In the genomic region with DNA sequence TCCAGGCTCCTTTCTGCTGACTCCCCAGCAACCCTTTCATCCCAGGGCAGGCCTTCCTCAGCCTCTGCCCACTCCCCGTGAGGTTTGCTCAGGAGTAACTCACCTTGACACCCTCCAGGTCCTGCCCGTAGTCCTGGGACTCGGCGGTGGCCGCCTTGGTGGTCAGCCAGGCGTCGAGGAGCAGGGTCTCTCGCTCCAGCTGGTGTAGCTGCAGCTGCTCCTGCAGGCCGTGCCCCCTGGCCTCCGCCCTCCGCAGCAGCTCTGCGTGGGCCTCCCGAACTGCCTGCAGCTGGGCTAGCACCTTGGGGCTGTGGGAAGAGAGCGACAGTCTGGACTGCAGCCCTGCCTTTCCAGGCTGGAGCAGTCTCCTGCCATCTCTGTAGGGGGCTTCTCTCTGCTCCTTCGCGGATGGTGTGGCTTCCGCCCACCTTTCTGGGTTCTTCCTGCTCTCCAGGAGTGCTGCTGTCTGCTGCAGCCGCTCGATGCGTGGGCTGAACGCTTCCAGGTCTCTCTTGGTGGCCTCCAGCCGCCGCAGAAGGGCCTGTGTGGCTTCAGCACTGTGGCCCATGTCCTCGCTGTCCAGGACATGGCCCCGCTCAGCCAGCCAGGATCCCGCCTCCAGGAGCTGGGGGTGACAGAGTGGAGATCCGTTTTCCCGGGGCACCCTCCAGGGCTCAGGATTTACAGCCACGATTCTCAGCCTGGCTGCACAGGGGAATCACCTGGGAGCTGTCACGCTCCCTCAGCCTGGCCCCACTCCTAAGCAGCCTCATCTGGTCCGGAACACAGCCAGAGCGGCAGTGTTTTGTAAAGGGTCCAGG, we compare ENCODE assay signal across 20 cellular contexts. TPM values are rescaled to one million over a fixed set of nuclear protein-coding genes. Genes with fewer than 3 reads are reported as not detected.
A peak's percentile ranks its signal among the peaks of the same experiment; 100 is the strongest.
DNase-seq lines count a peak whose midpoint lies in the region; ATAC-seq, FAIRE-seq and TF ChIP-seq lines count a peak whose summit lies in the region.
"Had no signal": no experiment of that assay in that cellular context is flagged by ENCODE, and none has a peak within 500 bp of the region (broad histone marks: within the 10 kb centered on the region; RNA-seq: fewer than 3 reads in every experiment).

No MANE protein-coding gene starts in this region.

- no peak overlapping the region for H4K91ac ChIP-seq in H1 (replicated peaks; ENCODE audit: insufficient read length, low read length)

- H3K36me3 ChIP-seq in BLaER1 (no peaks in the 10 kb centered on the region), HUES6 (ENCODE audit: control insufficient read depth, insufficient read depth, low read length) (no peaks in the 10 kb centered on the region), H1 (ENCODE audit: control insufficient read depth in 2 of 4, insufficient read depth in 4 of 4, low read length in 3 of 4) (no peaks in the 10 kb centered on the region)

- peaks cover 22% of the 10 kb centered on the region for H3K4me1 Mint-ChIP-seq in neural crest cell

- H3K23me2 ChIP-seq in H1 (ENCODE audit: low read depth, low read length): 0 out of 2 replicates have a peak, but pooled peaks cover 2% of the 10 kb centered on the region

- no peak overlapping the region for H4K5ac ChIP-seq in H1 (ENCODE audit: insufficient read length, low read depth, low read length)

- H3K27me3 ChIP-seq in BLaER1 (peaks cover 8% of the 10 kb centered on the region), HUES6 (ENCODE audit: control insufficient read depth, insufficient read depth, low read length) (no peaks in the 10 kb centered on the region), H1 (replicated peaks in 1 of 4; ENCODE audit: control insufficient read depth in 3 of 4, extremely low read depth in 1 of 4, insufficient read depth in 3 of 4, low read length in 3 of 4) (no peaks in the 10 kb centered on the region; a peak in 1 of 7 replicates)

- no peaks in the 10 kb centered on the region for H3K27me3 Mint-ChIP-seq in neural crest cell (ENCODE audit: low read depth)
- H3K27me3 Mint-ChIP-seq: B cell; CD4-positive, alpha-beta T cell had no signal

- H2AK5ac ChIP-seq in H1 (ENCODE audit: low read depth, low read length): no peak overlapping the region

- no peak overlapping the region for H3K23ac ChIP-seq in H1 (ENCODE audit: insufficient read length)

- TF ChIP-seq CTCF in H1 (IDR thresholded peaks at IDR 0.05; ENCODE audit: control extremely low read depth in 1 of 3, insufficient read depth in 1 of 3, low read depth in 1 of 3, low read length in 3 of 3) (no peak), neural crest cell (conservative IDR thresholded peaks at IDR 0.05) (no peak), D721Med (IDR thresholded peaks at IDR 0.05; ENCODE audit: insufficient read depth, missing control alignments) (no peak)

- H2BK12ac ChIP-seq in H1 (ENCODE audit: low read depth, low read length): peak overlapping the region; percentile 60; the same call in 1 of the 2 replicates

- H3K4me3 ChIP-seq in BLaER1 (no peak overlapping the region), HUES6 (ENCODE audit: low read depth, low read length) (no peak overlapping the region), H1 (ENCODE audit: extremely low read depth in 1 of 4, insufficient read depth in 2 of 4, low read depth in 3 of 4, low read length in 4 of 4) (no peak overlapping the region)

- H3K9me3 ChIP-seq in BLaER1 (no peaks in the 10 kb centered on the region), HUES6 (ENCODE audit: control insufficient read depth, insufficient read depth, low read depth, low read length) (no peaks in the 10 kb centered on the region), H1 (ENCODE audit: insufficient read depth in 2 of 2, low read depth in 1 of 2, low read length in 1 of 2) (no peaks in the 10 kb centered on the region)

- H2BK20ac ChIP-seq in H1 (ENCODE audit: low read length): no peak overlapping the region

- no peak overlapping the region for H3K4ac ChIP-seq in H1 (replicated peaks; ENCODE audit: insufficient read length, low read depth, low read length)

- H2AFZ ChIP-seq in H1 (ENCODE audit: low read length): no peak overlapping the region

- H3K4me2 ChIP-seq in BLaER1 (peak overlapping the region; percentile 35; the same call in 1 of the 2 replicates), H1 (ENCODE audit: insufficient read depth in 1 of 2, low read depth in 2 of 2, low read length in 2 of 2) (no peak overlapping the region)

- 87% methylated on average over 32 of the region's 32 CpGs; no CpG with 5 or more reads in 1 of the 2 experiments for WGBS in H1 (ENCODE audit: extremely low coverage in 1 of 2, insufficient coverage in 1 of 2, insufficient read length in 1 of 2, insufficient replicate concordance in 2 of 2, low coverage in 1 of 2, low lambda C conversion rate in 2 of 2, missing lambda C conversion rate in 1 of 2), 2 experiments

- 0 out of 2 replicates have a peak overlapping the region, but pooled peaks have one; percentile 29 for H2BK15ac ChIP-seq in H1 (ENCODE audit: low read length)

- peak overlapping the region; percentile 75 for H4K8ac ChIP-seq in H1 (ENCODE audit: extremely low read depth, insufficient read depth, low read length)

- no peak overlapping the region for H3K14ac ChIP-seq in H1 (ENCODE audit: insufficient read length)

- no peak for TF ChIP-seq POLR2A in H1 (IDR thresholded peaks at IDR 0.05; ENCODE audit: control extremely low read depth in 1 of 2, low read depth in 2 of 2, low read length in 2 of 2)

- H3K36me3 Mint-ChIP-seq in neural crest cell (ENCODE audit: low read depth): no peaks in the 10 kb centered on the region
- H3K36me3 Mint-ChIP-seq: IgD-negative memory B cell had no signal

- H3K4me1 ChIP-seq in BLaER1 (peaks cover 48% of the 10 kb centered on the region), HUES6 (ENCODE audit: control insufficient read depth, insufficient read depth, low read length) (peaks cover 28% of the 10 kb centered on the region; the same call in 1 of the 2 replicates), H1 (replicated peaks in 1 of 4; ENCODE audit: control insufficient read depth in 3 of 4, insufficient read depth in 4 of 4, low read length in 3 of 4) (peaks cover 0 to 11% (median 2%) of the 10 kb centered on the region in 4 experiments; a peak in 3 of 7 replicates)

- H3K27ac Mint-ChIP-seq in neural crest cell (ENCODE audit: unreplicated experiment): peak overlapping the region; percentile 6
- H3K27ac Mint-ChIP-seq: B cell; CD4-positive, alpha-beta T cell; IgD-negative memory B cell had no signal

- TF ChIP-seq RAD21 in H1 (IDR thresholded peaks at IDR 0.05 in 1 of 2, conservative IDR thresholded peaks at IDR 0.05 in 1 of 2; ENCODE audit: low read depth in 2 of 2, low read length in 2 of 2): no peak

- H3K27ac ChIP-seq in BLaER1: no peak overlapping the region
- peak overlapping the region; percentile 49; the same call in 1 of the 2 replicates for H3K27ac ChIP-seq in HUES6 (ENCODE audit: low read depth, low read length)
- no peak overlapping the region for H3K27ac ChIP-seq in H1 (ENCODE audit: low read depth, low read length)

- POLR2A ChIA-PET in H1 (lab: Charles Lee; ENCODE audit: partially characterized antibody): interaction anchor here (1.0 to 7.2 kb wide), 5 partner anchors 10 to 22 kb away, joined by 3 to 45 read pairs (median 5); a partner anchor contains a TSS

- no peak overlapping the region for H2BK120ac ChIP-seq in H1 (replicated peaks; ENCODE audit: low read depth, low read length)

- no peak for FAIRE-seq in H1 (lab: Jason Lieb, UNC)
- no peak for FAIRE-seq in D721Med (lab: Jason Lieb, UNC)
- FAIRE-seq: GM12892, HTR-8/SVneo had no signal

- DNase-seq in H1 (ENCODE audit: low read depth in 1 of 2, low spot score in 2 of 2) (no peak), neural crest cell (ENCODE audit: low read depth, low spot score) (no peak), NCI-H1105 (lab: John Stamatoyannopoulos, UW) (no peak), D721Med (ENCODE audit: insufficient read length, low spot score) (no peak), globus pallidus (ENCODE audit: low spot score) (no peak)
- DNase-seq: Calu3; CD4-positive, alpha-beta T cell; H9; NCI-H1092 treated with DMSO at 0.1 percent for 48 hours; NCI-H510A; NCI-H774; SHP77 had no signal

- no peak for ATAC-seq in GM19351 (IDR thresholded peaks at IDR 0.05; ENCODE audit: unreplicated experiment)
- ATAC-seq: SK-N-SH treated with all-trans-retinoic acid at 6 μM for 48 hours had no signal

- H2BK5ac ChIP-seq in H1 (ENCODE audit: low read depth, low read length): no peak overlapping the region

- H3K56ac ChIP-seq in H1 (replicated peaks; ENCODE audit: insufficient read length, low read depth, low read length): no peak overlapping the region

- H3K18ac ChIP-seq in H1 (ENCODE audit: extremely low read depth, low read length): no peak overlapping the region; the same call in 1 of the 2 replicates

- no peaks in the 10 kb centered on the region for H3K79me1 ChIP-seq in H1 (ENCODE audit: low read depth, low read length)

- no peak overlapping the region for H3K4me3 Mint-ChIP-seq in neural crest cell
- H3K4me3 Mint-ChIP-seq: B cell; CD4-positive, alpha-beta T cell; H9; IgD-negative memory B cell had no signal

- CTCF ChIA-PET in H1 (lab: Charles Lee; ENCODE audit: partially characterized antibody): interaction anchor here (0.5 to 3.5 kb wide), 9 partner anchors 10 to 201 kb away, joined by 3 to 17 read pairs (median 5); no protein-coding TSS in a partner anchor

- H4K20me1 ChIP-seq in BLaER1 (peaks cover 6% of the 10 kb centered on the region; the same call in 1 of the 2 replicates), H1 (replicated peaks in 1 of 2; ENCODE audit: control insufficient read depth in 1 of 2, insufficient read depth in 2 of 2, low read length in 2 of 2) (no peaks in the 10 kb centered on the region)

- H3K9ac ChIP-seq in BLaER1 (peak overlapping the region; percentile 27; the same call in 1 of the 2 replicates), HUES6 (ENCODE audit: low read length) (peak overlapping the region; percentile 13), H1 (replicated peaks in 1 of 4; ENCODE audit: extremely low read depth in 1 of 4, low read depth in 3 of 4, low read length in 3 of 4) (no peak overlapping the region; a peak in 3 of 7 replicates)

- H3K79me2 ChIP-seq in H1 (ENCODE audit: control insufficient read depth in 1 of 2, insufficient read depth in 2 of 2, low read length in 2 of 2): no peaks in the 10 kb centered on the region

- H3K9me3 Mint-ChIP-seq in neural crest cell: no peaks in the 10 kb centered on the region
- H3K9me3 Mint-ChIP-seq: CD4-positive, alpha-beta T cell; H9; IgD-negative memory B cell had no signal

- TF ChIP-seq EP300 in H1 (IDR thresholded peaks at IDR 0.05; ENCODE audit: borderline replicate concordance in 1 of 2, low read depth in 2 of 2, low read length in 2 of 2): no peak

RNA-seq across cellular contexts. Expression of a gene that starts 16.7 kb away (rescaled TPM):
- 4.2 and 8.0 TPM in 2 replicates for total RNA-seq in H1 (2021; fragmentation: NEBNext Ultra II Directional; extraction: Animal tissue kit (Norgen Biotek cat#: 25700))
- 9.2 TPM in 2 replicates for polyA plus RNA-seq in H1 (2011; rRNA removed)
- 8.0 TPM for polyA plus RNA-seq in H1 (2011; cell fraction: cytosol; rRNA removed)
- polyA plus RNA-seq in H1 (2011; cell fraction: nucleus; rRNA removed): 49.3 TPM
- 2.8 to 7.8 TPM (median 6.9 TPM) in 4 replicates for polyA plus RNA-seq in H1 (2012, experiment 1 of 2)
- polyA plus RNA-seq in H1 (2012, experiment 2 of 2): 4.2 TPM
- 10.3 TPM for polyA plus RNA-seq in H1 (2013, experiment 1 of 2)
- polyA plus RNA-seq in H1 (2013, experiment 2 of 2): 6.5 TPM
- polyA minus RNA-seq in H1 (2011; rRNA and poly(A)+ RNA removed): 1.5 and 2.0 TPM in 2 replicates
- polyA minus RNA-seq in H1 (2011; cell fraction: cytosol; rRNA and poly(A)+ RNA removed): 3.1 TPM
- polyA minus RNA-seq in H1 (2011; cell fraction: nucleus; rRNA and poly(A)+ RNA removed): 7.5 TPM
- total RNA-seq in neural crest cell: 5.7 and 8.5 TPM in 2 replicates

RNA-seq across cellular contexts. Expression of a gene that starts 27.4 kb away (rescaled TPM):
- 14.7 and 15.0 TPM in 2 replicates for total RNA-seq in H1 (2021; fragmentation: NEBNext Ultra II Directional; extraction: Animal tissue kit (Norgen Biotek cat#: 25700))
- polyA plus RNA-seq in H1 (2011; rRNA removed): 20.0 and 21.2 TPM in 2 replicates
- 17.1 TPM for polyA plus RNA-seq in H1 (2011; cell fraction: cytosol; rRNA removed)
- polyA plus RNA-seq in H1 (2011; cell fraction: nucleus; rRNA removed): 28.8 TPM
- 11.7 to 16.4 TPM (median 15.2 TPM) in 4 replicates for polyA plus RNA-seq in H1 (2012, experiment 1 of 2)
- 15.2 TPM for polyA plus RNA-seq in H1 (2012, experiment 2 of 2)
- polyA plus RNA-seq in H1 (2013, experiment 1 of 2): 7.5 TPM
- 8.5 TPM for polyA plus RNA-seq in H1 (2013, experiment 2 of 2)
- 4.8 and 5.2 TPM in 2 replicates for polyA minus RNA-seq in H1 (2011; rRNA and poly(A)+ RNA removed)
- 10.6 TPM for polyA minus RNA-seq in H1 (2011; cell fraction: cytosol; rRNA and poly(A)+ RNA removed)
- 6.7 TPM for polyA minus RNA-seq in H1 (2011; cell fraction: nucleus; rRNA and poly(A)+ RNA removed)
- total RNA-seq in neural crest cell: 14.8 and 16.6 TPM in 2 replicates

RNA-seq across cellular contexts. Expression of a gene that starts 38.5 kb away (rescaled TPM):
- 0.84 and 1.1 TPM in 2 replicates for total RNA-seq in H1 (2021; fragmentation: NEBNext Ultra II Directional; extraction: Animal tissue kit (Norgen Biotek cat#: 25700))
- 0.32 and 0.38 TPM in 2 replicates for polyA plus RNA-seq in H1 (2011; rRNA removed)
- polyA plus RNA-seq in H1 (2011; cell fraction: cytosol; rRNA removed): 0.59 TPM
- 4.5 TPM for polyA plus RNA-seq in H1 (2011; cell fraction: nucleus; rRNA removed)
- polyA plus RNA-seq in H1 (2012, experiment 1 of 2): 0.33 to 1.1 TPM (median 0.89 TPM) in 4 replicates
- 0.12 TPM for polyA plus RNA-seq in H1 (2012, experiment 2 of 2)
- 0.43 TPM for polyA plus RNA-seq in H1 (2013, experiment 1 of 2)
- polyA plus RNA-seq in H1 (2013, experiment 2 of 2): 0.35 TPM
- polyA minus RNA-seq in H1 (2011; rRNA and poly(A)+ RNA removed): 0.13 and 0.54 TPM in 2 replicates
- polyA minus RNA-seq in H1 (2011; cell fraction: cytosol; rRNA and poly(A)+ RNA removed): not detected
- polyA minus RNA-seq in H1 (2011; cell fraction: nucleus; rRNA and poly(A)+ RNA removed): 1.00 TPM
- 0.77 and 1.1 TPM in 2 replicates for total RNA-seq in neural crest cell
- polyA plus RNA-seq: IgD-negative memory B cell had no signal

Comparison
In these comparisons a context has a peak if more than half of its experiments do, and no peak if none do; other contexts are left out.
1. H3K9ac ChIP-seq: peak in BLaER1 (single experiment) and HUES6 (single experiment); none in H1 (0 of 4).